ENCODE assay signal across 17 cellular contexts in the genomic region with DNA sequence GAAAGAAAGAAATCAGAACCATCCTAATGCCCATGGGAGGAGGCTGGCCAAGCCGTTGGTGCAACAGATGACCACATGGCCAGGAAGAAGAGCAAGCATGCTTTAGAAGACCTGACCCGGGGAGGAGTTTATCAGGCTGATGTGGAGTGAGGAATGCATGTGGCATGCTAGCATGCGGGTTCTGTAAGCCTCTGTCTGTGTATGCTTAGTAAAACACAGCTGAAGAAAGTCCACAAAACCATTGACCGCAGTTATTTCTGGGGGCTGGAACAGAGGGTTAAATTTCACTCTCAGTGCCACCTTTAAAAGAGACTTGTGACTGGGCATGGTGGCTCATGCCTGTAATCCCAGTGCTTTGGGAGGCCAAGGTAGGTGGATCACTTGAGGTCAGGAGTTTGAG. TPM values are rescaled to one million over a fixed set of nuclear protein-coding genes. Genes with fewer than 3 reads are reported as not detected.
A peak's percentile ranks its signal among the peaks of the same experiment; 100 is the strongest.
DNase-seq lines count a peak whose midpoint lies in the region; ATAC-seq, FAIRE-seq and TF ChIP-seq lines count a peak whose summit lies in the region.
"Had no signal": no experiment of that assay in that cellular context is flagged by ENCODE, and none has a peak within 500 bp of the region (broad histone marks: within the 10 kb centered on the region; RNA-seq: fewer than 3 reads in every experiment).

No MANE protein-coding gene starts in this region.

- ATAC-seq in GM18870 (IDR thresholded peaks at IDR 0.05; ENCODE audit: unreplicated experiment), result no peak
- no peak for ATAC-seq in GM21447 (IDR thresholded peaks at IDR 0.05; ENCODE audit: unreplicated experiment)
- ATAC-seq: stimulated activated naive CD8-positive, alpha-beta T cell treated with anti-CD3 and anti-CD28 coated beads, Interleukin-15, Interleukin-2, amounts not matched to agents 100 U/mL and 50 U/mL, for 24 hours; upper lobe of right lung had no signal

- H3K4me3 ChIP-seq in MG63 (no peak overlapping the region), epithelial cell of esophagus (ENCODE audit: low read length) (no peak overlapping the region)
- H3K4me3 ChIP-seq: upper lobe of right lung had no signal

- no peaks in the 10 kb centered on the region for H3K9me3 ChIP-seq in MG63
- H3K9me3 ChIP-seq: upper lobe of right lung had no signal

- FAIRE-seq in GM19239 (lab: Jason Lieb, UNC), result no peak
- FAIRE-seq: kidney had no signal

- DNase-seq in AG20443 (ENCODE audit: low spot score) (peak; percentile 65), MG63 (peak; percentile 36), epithelial cell of esophagus (ENCODE audit: low read depth) (peak; percentile 57), non-pigmented ciliary epithelial cell (ENCODE audit: low read depth) (peak; percentile 22), SK-N-DZ (ENCODE audit: low spot score) (no peak), GM19239 (ENCODE audit: insufficient read length, low spot score) (no peak)
- DNase-seq: activated T-cell treated with anti-CD3 and anti-CD28 coated beads, Interleukin-2, amount 50 U/mL, for 1 hour; head of caudate nucleus; Kasumi-1; kidney; midbrain; stimulated activated naive CD8-positive, alpha-beta T cell treated with anti-CD3 and anti-CD28 coated beads, Interleukin-15, Interleukin-2, amounts not matched to agents 100 U/mL and 50 U/mL, for 24 hours; upper lobe of right lung had no signal

- H3K27me3 ChIP-seq in MG63, result no peaks in the 10 kb centered on the region

- TF ChIP-seq CTCF in epithelial cell of esophagus (IDR thresholded peaks at IDR 0.05; ENCODE audit: insufficient read depth, low read depth, low read length, missing control alignments), result no peak

- H3K36me3 ChIP-seq in MG63, result no peaks in the 10 kb centered on the region
- H3K36me3 ChIP-seq: upper lobe of right lung had no signal

RNA-seq across cellular contexts. Expression of gene GFI1B, which starts 19.1 kb away (rescaled TPM):
- total RNA-seq in MG63 (2014; rRNA removed; shearing (Covaris generic); ENCODE audit: low replicate concordance), result not detected in 2 replicates
- 0.03 TPM in 1 of 2 replicates, not detected in the other for polyA plus RNA-seq in SK-N-DZ (2014; cell fraction: cytosol; rRNA removed)
- not detected in 2 replicates for polyA plus RNA-seq in SK-N-DZ (2014; cell fraction: nucleus; rRNA removed)
- total RNA-seq: omental fat pad had no signal
- polyA plus RNA-seq: BJ had no signal

RNA-seq across cellular contexts. Expression of gene GTF3C5, which starts 33.2 kb away (rescaled TPM):
- total RNA-seq in MG63 (2014; rRNA removed; shearing (Covaris generic); ENCODE audit: low replicate concordance), result 40.1 and 58.0 TPM in 2 replicates
- 104 and 110 TPM in 2 replicates for polyA plus RNA-seq in SK-N-DZ (2014; cell fraction: cytosol; rRNA removed)
- polyA plus RNA-seq in SK-N-DZ (2014; cell fraction: nucleus; rRNA removed), result 280 and 394 TPM in 2 replicates

RNA-seq across cellular contexts. Expression of gene TSC1, which starts 53.2 kb away (rescaled TPM):
- total RNA-seq in MG63 (2014; rRNA removed; shearing (Covaris generic); ENCODE audit: low replicate concordance), result 6.5 and 15.3 TPM in 2 replicates
- 11.2 and 14.0 TPM in 2 replicates for polyA plus RNA-seq in SK-N-DZ (2014; cell fraction: cytosol; rRNA removed)
- polyA plus RNA-seq in SK-N-DZ (2014; cell fraction: nucleus; rRNA removed), result 63.0 and 82.2 TPM in 2 replicates

Comparison
In these comparisons a context has a peak if more than half of its experiments do, and no peak if none do; other contexts are left out.
1. DNase-seq: peak in AG20443 (single experiment), MG63 (single experiment), epithelial cell of esophagus (single experiment) and non-pigmented ciliary epithelial cell (single experiment); none in SK-N-DZ (single experiment) and GM19239 (single experiment).